In the genomic region with DNA sequence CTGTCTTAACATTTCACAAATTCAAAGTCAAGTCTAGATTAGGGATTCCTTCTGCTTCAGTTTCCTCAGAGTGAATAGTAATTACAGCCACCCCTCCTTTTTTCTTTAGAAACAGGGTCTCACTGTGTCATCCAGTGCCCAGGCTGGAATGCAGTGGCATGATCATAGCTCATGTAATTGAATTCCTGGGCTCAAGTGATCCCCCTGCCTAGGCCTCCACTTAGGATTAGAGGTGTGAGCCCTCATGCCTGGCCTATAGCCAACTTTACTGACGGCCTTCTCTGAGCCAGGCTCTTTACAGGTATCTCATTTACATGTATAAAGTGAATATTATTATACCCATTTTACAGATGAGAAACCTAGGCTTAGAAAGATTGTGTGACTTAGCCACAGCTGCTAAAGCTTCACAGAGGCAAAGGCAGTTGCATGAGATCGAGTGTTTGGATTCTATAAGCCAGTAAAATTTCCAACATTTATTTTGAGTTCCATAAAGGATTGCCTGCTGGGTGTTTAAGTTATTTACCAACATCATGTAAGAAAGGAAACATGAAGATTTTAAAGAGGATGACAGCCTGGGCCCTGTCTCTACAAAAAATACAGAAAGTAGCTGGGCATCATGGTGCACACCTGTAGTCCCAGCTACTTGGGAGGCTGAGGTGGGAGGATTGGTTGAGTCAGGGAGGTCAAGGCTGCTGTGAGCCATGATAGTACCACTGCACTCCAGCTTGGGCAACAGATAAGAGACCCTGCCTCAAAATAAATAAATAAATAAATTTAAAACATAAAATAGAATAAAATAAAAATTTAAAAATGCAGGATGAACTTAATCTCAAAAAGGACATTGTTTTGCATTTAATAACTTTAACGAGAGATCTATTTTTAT, we compare ENCODE assay signal across 1 cellular context.
A peak's percentile ranks its signal among the peaks of the same experiment; 100 is the strongest.
TF ChIP-seq lines count a peak whose summit lies in the region.

No MANE protein-coding gene starts in this region.

TF ChIP-seq in K562, 482 proteins besides CTCF, POLR2A, EP300 and RAD21 (continued from another document):
- TF ChIP-seq, protein P1, sequence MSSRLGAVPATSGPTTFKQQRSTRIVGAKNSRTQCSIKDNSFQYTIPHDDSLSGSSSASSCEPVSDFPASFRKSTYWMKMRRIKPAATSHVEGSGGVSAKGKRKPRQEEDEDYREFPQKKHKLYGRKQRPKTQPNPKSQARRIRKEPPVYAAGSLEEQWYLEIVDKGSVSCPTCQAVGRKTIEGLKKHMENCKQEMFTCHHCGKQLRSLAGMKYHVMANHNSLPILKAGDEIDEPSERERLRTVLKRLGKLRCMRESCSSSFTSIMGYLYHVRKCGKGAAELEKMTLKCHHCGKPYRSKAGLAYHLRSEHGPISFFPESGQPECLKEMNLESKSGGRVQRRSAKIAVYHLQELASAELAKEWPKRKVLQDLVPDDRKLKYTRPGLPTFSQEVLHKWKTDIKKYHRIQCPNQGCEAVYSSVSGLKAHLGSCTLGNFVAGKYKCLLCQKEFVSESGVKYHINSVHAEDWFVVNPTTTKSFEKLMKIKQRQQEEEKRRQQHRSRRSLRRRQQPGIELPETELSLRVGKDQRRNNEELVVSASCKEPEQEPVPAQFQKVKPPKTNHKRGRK (tag; IDR thresholded peaks at IDR 0.05) = no peak
- no peak for TF ChIP-seq ZNF316 (IDR thresholded peaks at IDR 0.05)
- TF ChIP-seq KAT7 (CRISPR knock-in tag; IDR thresholded peaks at IDR 0.05; ENCODE audit: borderline replicate concordance) = no peak
- TF ChIP-seq, protein P2, sequence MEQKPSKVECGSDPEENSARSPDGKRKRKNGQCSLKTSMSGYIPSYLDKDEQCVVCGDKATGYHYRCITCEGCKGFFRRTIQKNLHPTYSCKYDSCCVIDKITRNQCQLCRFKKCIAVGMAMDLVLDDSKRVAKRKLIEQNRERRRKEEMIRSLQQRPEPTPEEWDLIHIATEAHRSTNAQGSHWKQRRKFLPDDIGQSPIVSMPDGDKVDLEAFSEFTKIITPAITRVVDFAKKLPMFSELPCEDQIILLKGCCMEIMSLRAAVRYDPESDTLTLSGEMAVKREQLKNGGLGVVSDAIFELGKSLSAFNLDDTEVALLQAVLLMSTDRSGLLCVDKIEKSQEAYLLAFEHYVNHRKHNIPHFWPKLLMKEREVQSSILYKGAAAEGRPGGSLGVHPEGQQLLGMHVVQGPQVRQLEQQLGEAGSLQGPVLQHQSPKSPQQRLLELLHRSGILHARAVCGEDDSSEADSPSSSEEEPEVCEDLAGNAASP (IDR thresholded peaks at IDR 0.05) = no peak
- TF ChIP-seq NFATC3 (IDR thresholded peaks at IDR 0.05) = no peak
- TF ChIP-seq ARID1B (IDR thresholded peaks at IDR 0.05) = peak; percentile 41; the same call in 1 of the 2 replicates
- no peak for TF ChIP-seq ZNF699 (CRISPR knock-in tag; IDR thresholded peaks at IDR 0.05; ENCODE audit: insufficient replicate concordance)
- no peak for TF ChIP-seq CEBPB (tag; IDR thresholded peaks at IDR 0.05)
- TF ChIP-seq, protein P3, sequence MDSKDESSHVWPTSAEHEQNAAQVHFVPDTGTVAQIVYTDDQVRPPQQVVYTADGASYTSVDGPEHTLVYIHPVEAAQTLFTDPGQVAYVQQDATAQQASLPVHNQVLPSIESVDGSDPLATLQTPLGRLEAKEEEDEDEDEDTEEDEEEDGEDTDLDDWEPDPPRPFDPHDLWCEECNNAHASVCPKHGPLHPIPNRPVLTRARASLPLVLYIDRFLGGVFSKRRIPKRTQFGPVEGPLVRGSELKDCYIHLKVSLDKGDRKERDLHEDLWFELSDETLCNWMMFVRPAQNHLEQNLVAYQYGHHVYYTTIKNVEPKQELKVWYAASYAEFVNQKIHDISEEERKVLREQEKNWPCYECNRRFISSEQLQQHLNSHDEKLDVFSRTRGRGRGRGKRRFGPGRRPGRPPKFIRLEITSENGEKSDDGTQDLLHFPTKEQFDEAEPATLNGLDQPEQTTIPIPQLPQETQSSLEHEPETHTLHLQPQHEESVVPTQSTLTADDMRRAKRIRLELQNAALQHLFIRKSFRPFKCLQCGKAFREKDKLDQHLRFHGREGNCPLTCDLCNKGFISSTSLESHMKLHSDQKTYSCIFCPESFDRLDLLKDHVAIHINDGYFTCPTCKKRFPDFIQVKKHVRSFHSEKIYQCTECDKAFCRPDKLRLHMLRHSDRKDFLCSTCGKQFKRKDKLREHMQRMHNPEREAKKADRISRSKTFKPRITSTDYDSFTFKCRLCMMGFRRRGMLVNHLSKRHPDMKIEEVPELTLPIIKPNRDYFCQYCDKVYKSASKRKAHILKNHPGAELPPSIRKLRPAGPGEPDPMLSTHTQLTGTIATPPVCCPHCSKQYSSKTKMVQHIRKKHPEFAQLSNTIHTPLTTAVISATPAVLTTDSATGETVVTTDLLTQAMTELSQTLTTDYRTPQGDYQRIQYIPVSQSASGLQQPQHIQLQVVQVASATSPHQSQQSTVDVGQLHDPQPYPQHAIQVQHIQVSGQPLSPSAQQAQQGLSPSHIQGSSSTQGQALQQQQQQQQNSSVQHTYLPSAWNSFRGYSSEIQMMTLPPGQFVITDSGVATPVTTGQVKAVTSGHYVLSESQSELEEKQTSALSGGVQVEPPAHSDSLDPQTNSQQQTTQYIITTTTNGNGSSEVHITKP (IDR thresholded peaks at IDR 0.05; ENCODE audit: partially characterized antibody) = no peak
- no peak for TF ChIP-seq EGR1 (conservative IDR thresholded peaks at IDR 0.05)
- TF ChIP-seq MYBL2 (IDR thresholded peaks at IDR 0.05; ENCODE audit: low read depth) = no peak
- no peak for TF ChIP-seq MYBL2 (CRISPR knock-in tag; IDR thresholded peaks at IDR 0.05; ENCODE audit: borderline replicate concordance)
TF ChIP-seq in K562: peak in this region for 12.
